ENCODE assay signal across 16 cellular contexts in the genomic region with DNA sequence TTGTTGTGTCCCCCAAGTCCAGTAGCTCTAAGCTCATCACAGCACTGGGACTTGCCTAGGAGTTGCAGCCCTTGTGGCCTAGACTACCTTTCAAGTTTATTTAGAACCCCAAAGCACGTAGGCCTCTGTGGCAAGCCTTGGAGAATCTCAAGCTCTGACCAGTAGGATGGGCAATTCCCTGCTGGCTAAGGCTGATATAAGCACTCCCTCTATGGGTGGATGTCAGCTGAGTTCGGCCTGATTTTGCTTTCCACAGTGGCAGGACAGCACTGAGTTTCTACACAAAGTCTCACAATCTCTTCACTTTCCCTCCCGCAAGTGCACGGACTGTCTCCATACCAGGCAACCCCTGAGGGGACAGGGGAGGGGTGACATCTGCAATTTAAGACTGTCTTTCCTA.
DNase-seq lines count a peak whose midpoint lies in the region; ATAC-seq, FAIRE-seq and TF ChIP-seq lines count a peak whose summit lies in the region.
"Had no signal": no experiment of that assay in that cellular context is flagged by ENCODE, and none has a peak within 500 bp of the region (broad histone marks: within the 10 kb centered on the region; RNA-seq: fewer than 3 reads in every experiment).

No MANE protein-coding gene starts in this region.

- H3K4me3 Mint-ChIP-seq in Caco-2 (ENCODE audit: unreplicated experiment) (no peak overlapping the region), HFFc6 (peak overlapping the region; percentile 33; the same call in 1 of the 2 replicates)
- H3K4me3 Mint-ChIP-seq: activated CD4-positive, alpha-beta memory T cell treated with anti-CD3 and anti-CD28 coated beads, Interleukin-2, amount 10 ng/mL, durations not matched to agents 7 days and 5 days; activated naive CD8-positive, alpha-beta T cell treated with anti-CD3 and anti-CD28 coated beads, Interleukin-2, amount 10 ng/mL, durations not matched to agents 7 days and 5 days had no signal

- dilution Hi-C loops in keratinocyte (cut with MboI; ENCODE audit: extremely low pct_ligation_motif_present, low sequenced_read_pairs): no loop called here

- H3K27me3 ChIP-seq in Caco-2 (replicated peaks; ENCODE audit: control insufficient read depth, insufficient read depth, low read length) (no peaks in the 10 kb centered on the region), keratinocyte (ENCODE audit: control insufficient read depth, extremely low read depth, insufficient read depth, low read length) (no peaks in the 10 kb centered on the region), dorsolateral prefrontal cortex (peaks cover 0 to 5% (median 0%) of the 10 kb centered on the region in 45 donors)

- H3K9ac ChIP-seq in keratinocyte (ENCODE audit: control insufficient read depth, extremely low read depth, insufficient read depth, low read length): no peak overlapping the region

- ATAC-seq in GM19351 (IDR thresholded peaks at IDR 0.05; ENCODE audit: unreplicated experiment): no peak
- ATAC-seq: K562, right cardiac atrium had no signal

- H3K9me3 ChIP-seq in Caco-2 (no peaks in the 10 kb centered on the region; the same call in 1 of the 2 replicates), keratinocyte (ENCODE audit: control insufficient read depth, low read depth, low read length) (no peaks in the 10 kb centered on the region)
- H3K9me3 ChIP-seq: thoracic aorta had no signal

- no peak overlapping the region for H3K4me2 ChIP-seq in keratinocyte (ENCODE audit: control insufficient read depth, extremely low read depth, insufficient read depth, low read depth, low read length)

- no peak for FAIRE-seq in keratinocyte (lab: Jason Lieb, UNC)
- FAIRE-seq: K562 had no signal

- no peaks in the 10 kb centered on the region for H3K36me3 ChIP-seq in Caco-2 (ENCODE audit: control insufficient read depth, insufficient read depth, low read length)
- no peaks in the 10 kb centered on the region for H3K36me3 ChIP-seq in keratinocyte (ENCODE audit: control insufficient read depth in 2 of 2, extremely low read depth in 1 of 2, insufficient read depth in 2 of 2, low read length in 2 of 2)
- H3K36me3 ChIP-seq: thoracic aorta had no signal

- H3K36me3 Mint-ChIP-seq in Caco-2 (ENCODE audit: insufficient read depth, unreplicated experiment) (no peaks in the 10 kb centered on the region), HFFc6 (ENCODE audit: low read depth) (no peaks in the 10 kb centered on the region)
- H3K36me3 Mint-ChIP-seq: activated naive CD8-positive, alpha-beta T cell treated with anti-CD3 and anti-CD28 coated beads, Interleukin-2, amount 10 ng/mL, durations not matched to agents 7 days and 5 days had no signal

- intact Hi-C loops in Caco-2 (cut with micrococcal nuclease; ENCODE audit: unreplicated experiment) (loop anchor here (1.0 to 10.0 kb wide), 3 partner anchors 114 to 360 kb away; no protein-coding TSS in a partner anchor), dorsolateral prefrontal cortex (cut with DNase I) (no loop called here)

- CTCF ChIA-PET in Caco-2 (lab: Charles Lee): interaction anchor here (1.3 kb wide), 1 partner anchor 238 kb away, joined by 4 read pairs; no protein-coding TSS in a partner anchor

- no TSS peak for BruUV-seq in Caco-2 (replicated peaks; lab: Mats Ljungman, UMichigan)

- no peak overlapping the region for H2AFZ ChIP-seq in keratinocyte (ENCODE audit: control insufficient read depth, low read length)

- no peaks in the 10 kb centered on the region for H3K9me1 ChIP-seq in keratinocyte (ENCODE audit: control insufficient read depth, extremely low read depth, insufficient read depth, low read length)

- DNase-seq in Caco-2 (peak; percentile 42 to 51), HFFc6 (peak; percentile 56), keratinocyte (ENCODE audit: low read depth, low spot score) (no peak), dorsolateral prefrontal cortex (no peak), NAMALWA (ENCODE audit: low spot score) (no peak)
- no peak for DNase-seq in stimulated activated CD8-positive, alpha-beta memory T cell treated with anti-CD3 and anti-CD28 coated beads, Interleukin-4, amount 100 ng/mL, for 48 hours
- DNase-seq: activated CD4-positive, alpha-beta memory T cell treated with anti-CD3 and anti-CD28 coated beads, Interleukin-2, amount 10 ng/mL, durations not matched to agents 7 days and 5 days; activated naive CD8-positive, alpha-beta T cell treated with anti-CD3 and anti-CD28 coated beads, Interleukin-2, amount 10 ng/mL, durations not matched to agents 7 days and 5 days; effector CD4-positive, alpha-beta T cell; NCI-H2107; right cardiac atrium; T-helper 1 cell had no signal

- no peaks in the 10 kb centered on the region for H4K20me1 ChIP-seq in keratinocyte (ENCODE audit: control insufficient read depth, extremely low read depth, insufficient read depth, low read length)

- peaks cover 13% of the 10 kb centered on the region for H3K27me3 Mint-ChIP-seq in Caco-2 (ENCODE audit: insufficient read depth, unreplicated experiment)
- H3K27me3 Mint-ChIP-seq in HFFc6 (ENCODE audit: insufficient read depth): no peaks in the 10 kb centered on the region; the same call in 1 of the 2 replicates
- H3K27me3 Mint-ChIP-seq: activated CD4-positive, alpha-beta memory T cell treated with anti-CD3 and anti-CD28 coated beads, Interleukin-2, amount 10 ng/mL, durations not matched to agents 7 days and 5 days had no signal

- no peak overlapping the region for H3K27ac Mint-ChIP-seq in Caco-2 (ENCODE audit: unreplicated experiment)
- no peak overlapping the region for H3K27ac Mint-ChIP-seq in HFFc6
- H3K27ac Mint-ChIP-seq: activated CD4-positive, alpha-beta memory T cell treated with anti-CD3 and anti-CD28 coated beads, Interleukin-2, amount 10 ng/mL, durations not matched to agents 7 days and 5 days; activated naive CD8-positive, alpha-beta T cell treated with anti-CD3 and anti-CD28 coated beads, Interleukin-2, amount 10 ng/mL, durations not matched to agents 7 days and 5 days had no signal

- H3K79me2 ChIP-seq in keratinocyte (ENCODE audit: control insufficient read depth, insufficient read depth, low read length): no peaks in the 10 kb centered on the region

- H3K4me1 ChIP-seq in Caco-2 (no peaks in the 10 kb centered on the region), keratinocyte (ENCODE audit: control insufficient read depth, extremely low read depth, insufficient read depth, low read length) (no peaks in the 10 kb centered on the region)

- H3K4me3 ChIP-seq in Caco-2 (ENCODE audit: low read depth, low read length) (no peak overlapping the region), WI38 (ENCODE audit: low read depth, low read length) (no peak overlapping the region), keratinocyte (ENCODE audit: control insufficient read depth in 2 of 3, extremely low read depth in 1 of 3, insufficient read depth in 2 of 3, low read depth in 1 of 3, low read length in 3 of 3) (no peak overlapping the region), dorsolateral prefrontal cortex (no peak overlapping the region)
- H3K4me3 ChIP-seq: K562, thoracic aorta had no signal

- H3K9me3 Mint-ChIP-seq in Caco-2 (ENCODE audit: unreplicated experiment): peaks cover 9% of the 10 kb centered on the region
- no peaks in the 10 kb centered on the region for H3K9me3 Mint-ChIP-seq in HFFc6
- H3K9me3 Mint-ChIP-seq: activated CD4-positive, alpha-beta memory T cell treated with anti-CD3 and anti-CD28 coated beads, Interleukin-2, amount 10 ng/mL, durations not matched to agents 7 days and 5 days had no signal

- TF ChIP-seq CTCF in Caco-2 (IDR thresholded peaks at IDR 0.05; ENCODE audit: insufficient read depth in 1 of 2, low read depth in 1 of 2, low read length in 1 of 2, severe bottlenecking in 1 of 2, unreplicated experiment in 1 of 2) (peak in 1 of 2 experiments; percentile 56), HFFc6 (IDR thresholded peaks at IDR 0.05) (peak; percentile 77), WI38 (IDR thresholded peaks at IDR 0.05; ENCODE audit: low read depth, low read length) (peak; percentile 47), keratinocyte (optimal IDR thresholded peaks at IDR 0.05 in 1 of 3, IDR thresholded peaks at IDR 0.05 in 1 of 3, conservative IDR thresholded peaks at IDR 0.05 in 1 of 3; ENCODE audit: extremely low read depth in 1 of 3, insufficient read depth in 2 of 3, low read length in 3 of 3) (peak in 2 of 3 experiments; percentile 29 to 64), dorsolateral prefrontal cortex (IDR thresholded peaks at IDR 0.05 in 54 of 56, conservative IDR thresholded peaks at IDR 0.05 in 2 of 56; ENCODE audit: low read depth in 1 of 56, partially characterized antibody in 56 of 56) (no peak)

- POLR2A ChIA-PET in Caco-2 (lab: Charles Lee): no interaction called here

- no peaks in the 10 kb centered on the region for H3K4me1 Mint-ChIP-seq in Caco-2 (ENCODE audit: low read depth, unreplicated experiment)
- peaks cover 28% of the 10 kb centered on the region for H3K4me1 Mint-ChIP-seq in HFFc6 (ENCODE audit: low read depth)
- H3K4me1 Mint-ChIP-seq: activated CD4-positive, alpha-beta memory T cell treated with anti-CD3 and anti-CD28 coated beads, Interleukin-2, amount 10 ng/mL, durations not matched to agents 7 days and 5 days; activated naive CD8-positive, alpha-beta T cell treated with anti-CD3 and anti-CD28 coated beads, Interleukin-2, amount 10 ng/mL, durations not matched to agents 7 days and 5 days had no signal

- H3K27ac ChIP-seq in keratinocyte (ENCODE audit: control insufficient read depth, insufficient read depth, low read length): no peak overlapping the region
- H3K27ac ChIP-seq in dorsolateral prefrontal cortex: no peak overlapping the region
- H3K27ac ChIP-seq: thoracic aorta had no signal

Comparison
In these comparisons a context has a peak if more than half of its experiments do, and no peak if none do; other contexts are left out.
1. DNase-seq: peak in Caco-2 (2 of 2) and HFFc6 (single experiment); none in keratinocyte (single experiment), stimulated activated CD8-positive, alpha-beta memory T cell treated with anti-CD3 and anti-CD28 coated beads, Interleukin-4, amount 100 ng/mL, for 48 hours (single experiment), dorsolateral prefrontal cortex (0 of 10) and NAMALWA (single experiment).
2. CTCF ChIP-seq: peak in HFFc6 (single experiment), WI38 (single experiment) and keratinocyte (2 of 3); none in dorsolateral prefrontal cortex (0 of 56).